23 cellular contexts compared by ENCODE assay signal in genomic region chr13:59034198-59034597, GRCh38.
"Had no signal": no experiment of that assay in that cellular context is flagged by ENCODE, and none has a peak within 500 bp of the region (broad histone marks: within the 10 kb centered on the region; RNA-seq: fewer than 3 reads in every experiment).

No MANE protein-coding gene starts in this region.

- H3K4me3 ChIP-seq: left lung, ovary, psoas muscle, skin epidermis, stomach, thyroid gland had no signal

- DNase-seq: cortex of kidney; effector memory CD8-positive, alpha-beta T cell; head of caudate nucleus; left cardiac atrium; left lung; mesenchymal stem cell; midbrain; naive thymus-derived CD4-positive, alpha-beta T cell; occipital lobe; ovary; posterior cingulate gyrus; psoas muscle; right cardiac atrium; stimulated activated CD4-positive, alpha-beta T cell treated with anti-CD3 and anti-CD28 coated beads, Interleukin-15, amount 100 ng/mL, for 24 hours; stimulated activated CD4-positive, alpha-beta T cell treated with anti-CD3 and anti-CD28 coated beads, Interleukin-2, amount 100 ng/mL, for 48 hours; stimulated activated CD8-positive, alpha-beta memory T cell treated with anti-CD3 and anti-CD28 coated beads, Interleukin-4, amount 100 ng/mL, for 48 hours; stimulated activated naive CD4-positive, alpha-beta T cell treated with Interleukin-2 at 50 U/mL for 16 hours; stomach; thyroid gland had no signal

- H3K27me3 ChIP-seq: left lung, ovary, stomach, thyroid gland had no signal

- ATAC-seq: effector memory CD8-positive, alpha-beta T cell; left cardiac atrium; left lung; naive thymus-derived CD4-positive, alpha-beta T cell; psoas muscle; right cardiac atrium had no signal

- H3K9me3 ChIP-seq: ovary, stomach, thyroid gland had no signal

- H3K4me3 Mint-ChIP-seq: effector memory CD8-positive, alpha-beta T cell; naive thymus-derived CD4-positive, alpha-beta T cell; nephron; type B pancreatic cell had no signal

- FAIRE-seq: endometrium had no signal

- H3K36me3 Mint-ChIP-seq: naive thymus-derived CD4-positive, alpha-beta T cell; type B pancreatic cell had no signal

- H3K36me3 ChIP-seq: left lung, ovary, stomach, thyroid gland had no signal

- H3K27ac Mint-ChIP-seq: effector memory CD8-positive, alpha-beta T cell; naive thymus-derived CD4-positive, alpha-beta T cell; nephron; type B pancreatic cell had no signal

- H3K27ac ChIP-seq: left lung, ovary, psoas muscle, skin epidermis, stomach, thyroid gland had no signal

- H3K27me3 Mint-ChIP-seq: effector memory CD8-positive, alpha-beta T cell; naive thymus-derived CD4-positive, alpha-beta T cell; type B pancreatic cell had no signal

- H3K4me1 ChIP-seq: left lung, psoas muscle, stomach, thyroid gland had no signal

- H3K4me1 Mint-ChIP-seq: naive thymus-derived CD4-positive, alpha-beta T cell had no signal
